1 cellular context compared by ENCODE assay signal in the genomic region with DNA sequence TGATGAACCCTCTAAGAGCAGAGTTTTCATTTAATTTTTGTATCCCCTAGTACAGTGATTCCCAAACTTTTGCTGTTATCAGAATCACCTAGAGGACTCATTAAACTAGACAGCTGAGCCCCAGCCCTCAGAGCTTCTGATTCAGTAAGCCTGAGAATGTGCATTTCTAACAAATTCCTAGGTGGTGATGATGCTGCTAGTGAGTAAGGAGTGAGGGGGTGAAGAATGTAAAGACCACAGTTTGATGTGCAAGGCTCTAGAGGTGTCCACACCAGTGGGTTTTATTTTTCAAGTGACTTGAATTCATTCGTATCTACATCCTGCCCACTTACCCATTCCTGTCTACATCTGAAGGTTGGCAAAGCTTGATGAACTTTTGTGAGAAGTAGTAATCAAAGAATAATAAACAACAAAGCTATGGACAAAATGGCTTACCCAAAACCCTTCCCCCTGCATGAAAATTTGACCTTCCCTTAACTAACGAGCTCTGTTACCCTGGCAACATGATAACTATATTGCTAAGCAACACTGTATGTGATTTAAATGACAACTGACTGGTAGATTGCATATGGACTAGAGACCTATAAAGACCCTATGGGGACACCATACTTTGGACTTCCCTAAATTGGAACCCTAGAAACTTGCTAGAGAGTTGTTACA.
TF ChIP-seq lines count a peak whose summit lies in the region.

No MANE protein-coding gene starts in this region.

TF ChIP-seq in H1, 55 proteins besides CTCF, POLR2A, EP300 and RAD21:
- TF ChIP-seq POLR2AphosphoS5 (IDR thresholded peaks at IDR 0.05; ENCODE audit: low read depth, low read length) (no peak), KDM5A (IDR thresholded peaks at IDR 0.05; ENCODE audit: low read length) (no peak), BCL11A (IDR thresholded peaks at IDR 0.05; ENCODE audit: low read depth in 2 of 2, low read length in 2 of 2) (no peak), TAF7 (optimal IDR thresholded peaks at IDR 0.05; ENCODE audit: borderline replicate concordance, low read depth, low read length) (no peak), EZH2 (IDR thresholded peaks at IDR 0.05; ENCODE audit: low read depth, low read length, severe bottlenecking) (no peak), MAFK (IDR thresholded peaks at IDR 0.05; ENCODE audit: low read depth, low read length) (no peak), EGR1 (IDR thresholded peaks at IDR 0.05; ENCODE audit: borderline replicate concordance, low read depth, low read length) (no peak), CEBPB (IDR thresholded peaks at IDR 0.05; ENCODE audit: low read depth, low read length) (no peak), SP2 (IDR thresholded peaks at IDR 0.05; ENCODE audit: low read length) (no peak), SIN3A (conservative IDR thresholded peaks at IDR 0.05 in 1 of 2, IDR thresholded peaks at IDR 0.05 in 1 of 2; ENCODE audit: low read depth in 1 of 2, low read length in 2 of 2) (no peak), YY1 (IDR thresholded peaks at IDR 0.05; ENCODE audit: low read depth, low read length) (no peak), ASH2L (IDR thresholded peaks at IDR 0.05; ENCODE audit: low read length) (no peak), JUN (IDR thresholded peaks at IDR 0.05; ENCODE audit: low read depth, low read length) (no peak), HDAC2 (IDR thresholded peaks at IDR 0.05; ENCODE audit: borderline replicate concordance in 1 of 2, low read depth in 2 of 2, low read length in 2 of 2) (no peak), SIX5 (IDR thresholded peaks at IDR 0.05; ENCODE audit: low read depth, low read length) (no peak)
- TF ChIP-seq, protein P1, sequence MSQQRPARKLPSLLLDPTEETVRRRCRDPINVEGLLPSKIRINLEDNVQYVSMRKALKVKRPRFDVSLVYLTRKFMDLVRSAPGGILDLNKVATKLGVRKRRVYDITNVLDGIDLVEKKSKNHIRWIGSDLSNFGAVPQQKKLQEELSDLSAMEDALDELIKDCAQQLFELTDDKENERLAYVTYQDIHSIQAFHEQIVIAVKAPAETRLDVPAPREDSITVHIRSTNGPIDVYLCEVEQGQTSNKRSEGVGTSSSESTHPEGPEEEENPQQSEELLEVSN (IDR thresholded peaks at IDR 0.05): no peak
- TF ChIP-seq, protein P2, sequence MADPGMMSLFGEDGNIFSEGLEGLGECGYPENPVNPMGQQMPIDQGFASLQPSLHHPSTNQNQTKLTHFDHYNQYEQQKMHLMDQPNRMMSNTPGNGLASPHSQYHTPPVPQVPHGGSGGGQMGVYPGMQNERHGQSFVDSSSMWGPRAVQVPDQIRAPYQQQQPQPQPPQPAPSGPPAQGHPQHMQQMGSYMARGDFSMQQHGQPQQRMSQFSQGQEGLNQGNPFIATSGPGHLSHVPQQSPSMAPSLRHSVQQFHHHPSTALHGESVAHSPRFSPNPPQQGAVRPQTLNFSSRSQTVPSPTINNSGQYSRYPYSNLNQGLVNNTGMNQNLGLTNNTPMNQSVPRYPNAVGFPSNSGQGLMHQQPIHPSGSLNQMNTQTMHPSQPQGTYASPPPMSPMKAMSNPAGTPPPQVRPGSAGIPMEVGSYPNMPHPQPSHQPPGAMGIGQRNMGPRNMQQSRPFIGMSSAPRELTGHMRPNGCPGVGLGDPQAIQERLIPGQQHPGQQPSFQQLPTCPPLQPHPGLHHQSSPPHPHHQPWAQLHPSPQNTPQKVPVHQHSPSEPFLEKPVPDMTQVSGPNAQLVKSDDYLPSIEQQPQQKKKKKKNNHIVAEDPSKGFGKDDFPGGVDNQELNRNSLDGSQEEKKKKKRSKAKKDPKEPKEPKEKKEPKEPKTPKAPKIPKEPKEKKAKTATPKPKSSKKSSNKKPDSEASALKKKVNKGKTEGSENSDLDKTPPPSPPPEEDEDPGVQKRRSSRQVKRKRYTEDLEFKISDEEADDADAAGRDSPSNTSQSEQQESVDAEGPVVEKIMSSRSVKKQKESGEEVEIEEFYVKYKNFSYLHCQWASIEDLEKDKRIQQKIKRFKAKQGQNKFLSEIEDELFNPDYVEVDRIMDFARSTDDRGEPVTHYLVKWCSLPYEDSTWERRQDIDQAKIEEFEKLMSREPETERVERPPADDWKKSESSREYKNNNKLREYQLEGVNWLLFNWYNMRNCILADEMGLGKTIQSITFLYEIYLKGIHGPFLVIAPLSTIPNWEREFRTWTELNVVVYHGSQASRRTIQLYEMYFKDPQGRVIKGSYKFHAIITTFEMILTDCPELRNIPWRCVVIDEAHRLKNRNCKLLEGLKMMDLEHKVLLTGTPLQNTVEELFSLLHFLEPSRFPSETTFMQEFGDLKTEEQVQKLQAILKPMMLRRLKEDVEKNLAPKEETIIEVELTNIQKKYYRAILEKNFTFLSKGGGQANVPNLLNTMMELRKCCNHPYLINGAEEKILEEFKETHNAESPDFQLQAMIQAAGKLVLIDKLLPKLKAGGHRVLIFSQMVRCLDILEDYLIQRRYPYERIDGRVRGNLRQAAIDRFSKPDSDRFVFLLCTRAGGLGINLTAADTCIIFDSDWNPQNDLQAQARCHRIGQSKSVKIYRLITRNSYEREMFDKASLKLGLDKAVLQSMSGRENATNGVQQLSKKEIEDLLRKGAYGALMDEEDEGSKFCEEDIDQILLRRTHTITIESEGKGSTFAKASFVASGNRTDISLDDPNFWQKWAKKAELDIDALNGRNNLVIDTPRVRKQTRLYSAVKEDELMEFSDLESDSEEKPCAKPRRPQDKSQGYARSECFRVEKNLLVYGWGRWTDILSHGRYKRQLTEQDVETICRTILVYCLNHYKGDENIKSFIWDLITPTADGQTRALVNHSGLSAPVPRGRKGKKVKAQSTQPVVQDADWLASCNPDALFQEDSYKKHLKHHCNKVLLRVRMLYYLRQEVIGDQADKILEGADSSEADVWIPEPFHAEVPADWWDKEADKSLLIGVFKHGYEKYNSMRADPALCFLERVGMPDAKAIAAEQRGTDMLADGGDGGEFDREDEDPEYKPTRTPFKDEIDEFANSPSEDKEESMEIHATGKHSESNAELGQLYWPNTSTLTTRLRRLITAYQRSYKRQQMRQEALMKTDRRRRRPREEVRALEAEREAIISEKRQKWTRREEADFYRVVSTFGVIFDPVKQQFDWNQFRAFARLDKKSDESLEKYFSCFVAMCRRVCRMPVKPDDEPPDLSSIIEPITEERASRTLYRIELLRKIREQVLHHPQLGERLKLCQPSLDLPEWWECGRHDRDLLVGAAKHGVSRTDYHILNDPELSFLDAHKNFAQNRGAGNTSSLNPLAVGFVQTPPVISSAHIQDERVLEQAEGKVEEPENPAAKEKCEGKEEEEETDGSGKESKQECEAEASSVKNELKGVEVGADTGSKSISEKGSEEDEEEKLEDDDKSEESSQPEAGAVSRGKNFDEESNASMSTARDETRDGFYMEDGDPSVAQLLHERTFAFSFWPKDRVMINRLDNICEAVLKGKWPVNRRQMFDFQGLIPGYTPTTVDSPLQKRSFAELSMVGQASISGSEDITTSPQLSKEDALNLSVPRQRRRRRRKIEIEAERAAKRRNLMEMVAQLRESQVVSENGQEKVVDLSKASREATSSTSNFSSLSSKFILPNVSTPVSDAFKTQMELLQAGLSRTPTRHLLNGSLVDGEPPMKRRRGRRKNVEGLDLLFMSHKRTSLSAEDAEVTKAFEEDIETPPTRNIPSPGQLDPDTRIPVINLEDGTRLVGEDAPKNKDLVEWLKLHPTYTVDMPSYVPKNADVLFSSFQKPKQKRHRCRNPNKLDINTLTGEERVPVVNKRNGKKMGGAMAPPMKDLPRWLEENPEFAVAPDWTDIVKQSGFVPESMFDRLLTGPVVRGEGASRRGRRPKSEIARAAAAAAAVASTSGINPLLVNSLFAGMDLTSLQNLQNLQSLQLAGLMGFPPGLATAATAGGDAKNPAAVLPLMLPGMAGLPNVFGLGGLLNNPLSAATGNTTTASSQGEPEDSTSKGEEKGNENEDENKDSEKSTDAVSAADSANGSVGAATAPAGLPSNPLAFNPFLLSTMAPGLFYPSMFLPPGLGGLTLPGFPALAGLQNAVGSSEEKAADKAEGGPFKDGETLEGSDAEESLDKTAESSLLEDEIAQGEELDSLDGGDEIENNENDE (IDR thresholded peaks at IDR 0.05; ENCODE audit: insufficient replicate concordance, low read length): no peak
- TF ChIP-seq, protein P3, sequence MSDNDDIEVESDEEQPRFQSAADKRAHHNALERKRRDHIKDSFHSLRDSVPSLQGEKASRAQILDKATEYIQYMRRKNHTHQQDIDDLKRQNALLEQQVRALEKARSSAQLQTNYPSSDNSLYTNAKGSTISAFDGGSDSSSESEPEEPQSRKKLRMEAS (IDR thresholded peaks at IDR 0.05): no peak
- TF ChIP-seq, protein P4, sequence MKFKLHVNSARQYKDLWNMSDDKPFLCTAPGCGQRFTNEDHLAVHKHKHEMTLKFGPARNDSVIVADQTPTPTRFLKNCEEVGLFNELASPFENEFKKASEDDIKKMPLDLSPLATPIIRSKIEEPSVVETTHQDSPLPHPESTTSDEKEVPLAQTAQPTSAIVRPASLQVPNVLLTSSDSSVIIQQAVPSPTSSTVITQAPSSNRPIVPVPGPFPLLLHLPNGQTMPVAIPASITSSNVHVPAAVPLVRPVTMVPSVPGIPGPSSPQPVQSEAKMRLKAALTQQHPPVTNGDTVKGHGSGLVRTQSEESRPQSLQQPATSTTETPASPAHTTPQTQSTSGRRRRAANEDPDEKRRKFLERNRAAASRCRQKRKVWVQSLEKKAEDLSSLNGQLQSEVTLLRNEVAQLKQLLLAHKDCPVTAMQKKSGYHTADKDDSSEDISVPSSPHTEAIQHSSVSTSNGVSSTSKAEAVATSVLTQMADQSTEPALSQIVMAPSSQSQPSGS (IDR thresholded peaks at IDR 0.05; ENCODE audit: low read length): no peak
TF ChIP-seq in H1: peak in this region for 0.
